In the genomic region with DNA sequence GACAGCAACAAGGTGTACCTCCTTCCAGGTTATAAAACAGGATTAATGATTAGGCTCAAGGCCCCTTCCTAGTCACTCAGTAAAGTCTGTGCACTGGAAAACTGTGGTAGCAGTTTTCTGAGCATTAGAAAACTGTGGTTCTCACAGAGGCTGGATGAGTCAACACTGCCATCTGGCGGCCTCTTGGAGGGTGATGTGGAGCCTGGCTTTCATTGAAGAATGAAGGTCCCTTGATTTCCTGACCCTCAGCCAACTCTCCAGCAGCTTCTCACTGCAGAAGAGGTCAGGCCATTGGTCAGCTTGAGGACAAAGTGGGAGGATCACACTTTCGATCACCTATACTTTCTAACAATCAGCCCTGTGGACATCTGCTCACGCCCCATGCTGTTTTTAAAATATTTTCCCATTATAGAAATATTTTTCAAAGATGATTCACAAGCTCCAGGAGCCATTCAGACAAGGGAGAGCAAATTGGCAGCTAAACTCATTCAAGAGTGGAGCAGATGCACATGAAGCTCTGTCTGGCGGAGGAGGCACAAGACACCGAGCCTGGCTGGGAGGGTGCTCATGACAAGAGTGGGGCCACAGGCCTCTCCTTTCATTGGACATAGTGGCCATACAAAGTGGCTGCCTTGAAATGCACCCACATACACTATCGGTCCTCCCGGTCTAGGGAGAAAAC, we compare ENCODE assay signal across 1 cellular context.
TF ChIP-seq lines count a peak whose summit lies in the region.

No MANE protein-coding gene starts in this region.

TF ChIP-seq in endothelial cell of umbilical vein, 7 proteins besides CTCF, POLR2A, EP300 and RAD21:
- TF ChIP-seq, protein P1, sequence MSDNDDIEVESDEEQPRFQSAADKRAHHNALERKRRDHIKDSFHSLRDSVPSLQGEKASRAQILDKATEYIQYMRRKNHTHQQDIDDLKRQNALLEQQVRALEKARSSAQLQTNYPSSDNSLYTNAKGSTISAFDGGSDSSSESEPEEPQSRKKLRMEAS (IDR thresholded peaks at IDR 0.05; ENCODE audit: insufficient read depth, insufficient read length) = no peak
- TF ChIP-seq POLR2AphosphoS5 (IDR thresholded peaks at IDR 0.05; ENCODE audit: insufficient read depth, low read depth, low read length) (no peak), EZH2 (IDR thresholded peaks at IDR 0.05; ENCODE audit: borderline replicate concordance, low read depth, low read length, severe bottlenecking) (no peak), JUN (IDR thresholded peaks at IDR 0.05; ENCODE audit: borderline replicate concordance, insufficient read depth, insufficient read length, low read depth) (no peak), FOS (IDR thresholded peaks at IDR 0.05; ENCODE audit: borderline replicate concordance, insufficient read depth, low read length) (no peak), GATA2 (IDR thresholded peaks at IDR 0.05; ENCODE audit: insufficient read depth, insufficient read length, low read depth, low read length) (no peak), MYC (IDR thresholded peaks at IDR 0.05; ENCODE audit: low read depth, low read length) (no peak)
